ENCODE assay signal across 21 cellular contexts in genomic region chr20:33488201-33488600, GRCh38. TPM values are rescaled to one million over a fixed set of nuclear protein-coding genes. Genes with fewer than 3 reads are reported as not detected.
DNase-seq lines count a peak whose midpoint lies in the region; ATAC-seq and TF ChIP-seq lines count a peak whose summit lies in the region.
"Had no signal": no experiment of that assay in that cellular context is flagged by ENCODE, and none has a peak within 500 bp of the region (broad histone marks: within the 10 kb centered on the region; RNA-seq: fewer than 3 reads in every experiment).

No MANE protein-coding gene starts in this region.

- H3K27ac Mint-ChIP-seq in CD4-positive, alpha-beta T cell: peak overlapping the region; percentile 17
- H3K27ac Mint-ChIP-seq in activated CD8-positive, alpha-beta T cell treated with anti-CD3 and anti-CD28 coated beads, Interleukin-2, amount 10 ng/mL, durations not matched to agents 7 days and 5 days: peak overlapping the region; percentile 63
- H3K27ac Mint-ChIP-seq in neural crest cell (ENCODE audit: unreplicated experiment) (no peak overlapping the region), T-helper 17 cell (no peak overlapping the region)
- H3K27ac Mint-ChIP-seq in activated T-helper 17 cell treated with anti-CD3 and anti-CD28 coated beads, Interleukin-2, amount 50 U/mL, for 72 hours: no peak overlapping the region
- H3K27ac Mint-ChIP-seq: HFFc6 had no signal

- H3K27me3 Mint-ChIP-seq in CD4-positive, alpha-beta T cell: no peaks in the 10 kb centered on the region
- H3K27me3 Mint-ChIP-seq in activated CD8-positive, alpha-beta T cell treated with anti-CD3 and anti-CD28 coated beads, Interleukin-2, amount 10 ng/mL, durations not matched to agents 7 days and 5 days (ENCODE audit: low read depth): no peaks in the 10 kb centered on the region
- H3K27me3 Mint-ChIP-seq in neural crest cell (ENCODE audit: low read depth): no peaks in the 10 kb centered on the region
- H3K27me3 Mint-ChIP-seq in T-helper 17 cell: no peaks in the 10 kb centered on the region
- no peaks in the 10 kb centered on the region for H3K27me3 Mint-ChIP-seq in activated T-helper 17 cell treated with anti-CD3 and anti-CD28 coated beads, Interleukin-2, amount 50 U/mL, for 72 hours
- H3K27me3 Mint-ChIP-seq: IgD-negative memory B cell had no signal

- H3K36me3 Mint-ChIP-seq in CD4-positive, alpha-beta T cell (ENCODE audit: low read depth): peaks cover 4% of the 10 kb centered on the region
- H3K36me3 Mint-ChIP-seq in activated CD8-positive, alpha-beta T cell treated with anti-CD3 and anti-CD28 coated beads, Interleukin-2, amount 10 ng/mL, durations not matched to agents 7 days and 5 days (ENCODE audit: low read depth): no peaks in the 10 kb centered on the region
- H3K36me3 Mint-ChIP-seq in neural crest cell (ENCODE audit: low read depth): no peaks in the 10 kb centered on the region
- H3K36me3 Mint-ChIP-seq in T-helper 17 cell (ENCODE audit: low read depth): no peaks in the 10 kb centered on the region
- peaks cover 2% of the 10 kb centered on the region for H3K36me3 Mint-ChIP-seq in activated T-helper 17 cell treated with anti-CD3 and anti-CD28 coated beads, Interleukin-2, amount 50 U/mL, for 72 hours (ENCODE audit: low read depth)
- H3K36me3 Mint-ChIP-seq: IgD-negative memory B cell had no signal

- CTCF ChIA-PET in CD4-positive, alpha-beta T cell (lab: Charles Lee): interaction anchor here (1.2 kb wide), 1 partner anchor 179 kb away, joined by 3 read pairs; no protein-coding TSS in a partner anchor
- CTCF ChIA-PET in activated CD8-positive, alpha-beta T cell treated with anti-CD3 and anti-CD28 coated beads, Interleukin-2, amount 10 ng/mL, durations not matched to agents 7 days and 5 days (lab: Charles Lee): interaction anchor here (1.4 kb wide), 1 partner anchor 180 kb away, joined by 5 read pairs; no protein-coding TSS in a partner anchor

- no peaks in the 10 kb centered on the region for H3K9me3 Mint-ChIP-seq in CD4-positive, alpha-beta T cell
- H3K9me3 Mint-ChIP-seq in activated CD8-positive, alpha-beta T cell treated with anti-CD3 and anti-CD28 coated beads, Interleukin-2, amount 10 ng/mL, durations not matched to agents 7 days and 5 days (ENCODE audit: insufficient read depth): no peaks in the 10 kb centered on the region
- H3K9me3 Mint-ChIP-seq in neural crest cell: no peaks in the 10 kb centered on the region
- no peaks in the 10 kb centered on the region for H3K9me3 Mint-ChIP-seq in activated T-helper 17 cell treated with anti-CD3 and anti-CD28 coated beads, Interleukin-2, amount 50 U/mL, for 72 hours
- H3K9me3 Mint-ChIP-seq: HFFc6, IgD-negative memory B cell had no signal

- H3K9me3 ChIP-seq in CD4-positive, alpha-beta T cell (ENCODE audit: control insufficient read depth, low read length): no peaks in the 10 kb centered on the region
- no peaks in the 10 kb centered on the region for H3K9me3 ChIP-seq in T-helper 17 cell (ENCODE audit: control insufficient read depth, low read length, poor library complexity, severe bottlenecking)
- H3K9me3 ChIP-seq: thoracic aorta had no signal

- peaks cover 27% of the 10 kb centered on the region for H3K4me1 Mint-ChIP-seq in CD4-positive, alpha-beta T cell (ENCODE audit: low read depth)
- H3K4me1 Mint-ChIP-seq in activated CD8-positive, alpha-beta T cell treated with anti-CD3 and anti-CD28 coated beads, Interleukin-2, amount 10 ng/mL, durations not matched to agents 7 days and 5 days (ENCODE audit: low read depth): peaks cover 12% of the 10 kb centered on the region
- H3K4me1 Mint-ChIP-seq in neural crest cell (peaks cover 9% of the 10 kb centered on the region), T-helper 17 cell (peaks cover 5% of the 10 kb centered on the region)
- no peaks in the 10 kb centered on the region for H3K4me1 Mint-ChIP-seq in activated T-helper 17 cell treated with anti-CD3 and anti-CD28 coated beads, Interleukin-2, amount 50 U/mL, for 72 hours

- H3K4me3 Mint-ChIP-seq in CD4-positive, alpha-beta T cell: peak overlapping the region; percentile 7
- no peak overlapping the region for H3K4me3 Mint-ChIP-seq in activated CD8-positive, alpha-beta T cell treated with anti-CD3 and anti-CD28 coated beads, Interleukin-2, amount 10 ng/mL, durations not matched to agents 7 days and 5 days
- peak overlapping the region; percentile 76 for H3K4me3 Mint-ChIP-seq in neural crest cell
- H3K4me3 Mint-ChIP-seq in T-helper 17 cell: no peak overlapping the region
- no peak overlapping the region for H3K4me3 Mint-ChIP-seq in activated T-helper 17 cell treated with anti-CD3 and anti-CD28 coated beads, Interleukin-2, amount 50 U/mL, for 72 hours
- H3K4me3 Mint-ChIP-seq: HFFc6 had no signal

- intact Hi-C loops in CD4-positive, alpha-beta T cell (cut with DNase I, micrococcal nuclease): loop anchor here in 1 of 2 experiments (5.0 to 10.0 kb wide), 3 partner anchors 237 to 817 kb away; partner anchors contain the start of genes AHCY, PXMP4 and RALY

- TF ChIP-seq CTCF in 22Rv1 (IDR thresholded peaks at IDR 0.05) (no peak), neural crest cell (conservative IDR thresholded peaks at IDR 0.05) (no peak)
- TF ChIP-seq CTCF in CD4-positive, alpha-beta T cell (IDR thresholded peaks at IDR 0.05): no peak

- POLR2A ChIA-PET in CD4-positive, alpha-beta T cell (lab: Charles Lee): interaction anchor here (2.5 to 2.8 kb wide), 3 partner anchors 67 to 180 kb away, joined by 28 to 41 read pairs (median 29); partner anchors contain the start of gene ACTL10
- POLR2A ChIA-PET in activated CD8-positive, alpha-beta T cell treated with anti-CD3 and anti-CD28 coated beads, Interleukin-2, amount 10 ng/mL, durations not matched to agents 7 days and 5 days (lab: Charles Lee): interaction anchor here (1.7 kb wide), 1 partner anchor 174 kb away, joined by 4 read pairs; the partner anchor contains the start of gene C20orf144

- 0 out of 2 replicates have a peak overlapping the region, but pooled peaks have one; percentile 82 for H3K27ac ChIP-seq in 22Rv1
- H3K27ac ChIP-seq in CD4-positive, alpha-beta T cell (ENCODE audit: low read depth, low read length): no peak overlapping the region
- H3K27ac ChIP-seq: cardiac muscle cell, GM23248 had no signal

- no peak for DNase-seq in CD4-positive, alpha-beta T cell
- DNase-seq in activated CD8-positive, alpha-beta T cell treated with anti-CD3 and anti-CD28 coated beads, Interleukin-2, amount 10 ng/mL, durations not matched to agents 7 days and 5 days: no peak
- DNase-seq in neural crest cell (ENCODE audit: low read depth, low spot score) (no peak), T-helper 17 cell (no peak), kidney glomerular epithelial cell (lab: John Stamatoyannopoulos, UW) (no peak)
- DNase-seq: activated T-cell treated with anti-CD3 and anti-CD28 coated beads for 4 hours; anterior cingulate cortex; dermis blood vessel endothelial cell; DMS79 treated with DMSO at 0.1 percent for 48 hours; GM23248; HFFc6; NCI-H1092 treated with DMSO at 0.1 percent for 48 hours; NCI-H2029; NCI-H69; retina; stimulated activated naive CD8-positive, alpha-beta T cell treated with anti-CD3 and anti-CD28 coated beads, Interleukin-15, Interleukin-2, amounts not matched to agents 100 U/mL and 50 U/mL, for 24 hours had no signal

- no peak for ATAC-seq in CD4-positive, alpha-beta T cell (ENCODE audit: poor library complexity)
- no peak for ATAC-seq in activated CD8-positive, alpha-beta T cell treated with anti-CD3 and anti-CD28 coated beads, Interleukin-2, amount 10 ng/mL, durations not matched to agents 7 days and 5 days
- ATAC-seq in T-helper 17 cell: no peak
- no peak for ATAC-seq in activated T-helper 17 cell treated with anti-CD3 and anti-CD28 coated beads, Interleukin-2, amount 50 U/mL, for 72 hours (replicated peaks)
- ATAC-seq: stimulated activated naive CD8-positive, alpha-beta T cell treated with anti-CD3 and anti-CD28 coated beads, Interleukin-15, Interleukin-2, amounts not matched to agents 100 U/mL and 50 U/mL, for 24 hours had no signal

- H3K27me3 ChIP-seq in CD4-positive, alpha-beta T cell (ENCODE audit: control insufficient read depth, insufficient read depth, low read length): no peaks in the 10 kb centered on the region
- H3K27me3 ChIP-seq: cardiac muscle cell had no signal

RNA-seq across cellular contexts. Expression of gene CBFA2T2, which starts 1.7 kb away (rescaled TPM):
- 10 to 100 TPM; 17.9 to 18.6 TPM for total RNA-seq in CD4-positive, alpha-beta T cell
- total RNA-seq in activated CD8-positive, alpha-beta T cell treated with anti-CD3 and anti-CD28 coated beads, Interleukin-2, amount 10 ng/mL, durations not matched to agents 7 days and 5 days: 10 to 100 TPM; 14.4 to 14.8 TPM
- total RNA-seq in neural crest cell: 36.5 and 37.9 TPM in 2 replicates
- 10 to 100 TPM; 26.6 to 29.5 TPM for total RNA-seq in T-helper 17 cell
- total RNA-seq in activated T-helper 17 cell treated with anti-CD3 and anti-CD28 coated beads, Interleukin-2, amount 50 U/mL, for 72 hours: 10 to 100 TPM; 14.5 to 25.6 TPM

RNA-seq across cellular contexts. Expression of gene SNTA1, which starts 44.6 kb away (rescaled TPM):
- total RNA-seq in CD4-positive, alpha-beta T cell: 1 to 10 TPM; 5.0 to 5.2 TPM
- total RNA-seq in activated CD8-positive, alpha-beta T cell treated with anti-CD3 and anti-CD28 coated beads, Interleukin-2, amount 10 ng/mL, durations not matched to agents 7 days and 5 days: 10 to 100 TPM; 13.1 to 13.4 TPM
- total RNA-seq in neural crest cell (9.4 and 10.3 TPM in 2 replicates), T-helper 17 cell (1 to 10 TPM; 5.6 to 6.6 TPM)
- 1 to 10 TPM; 5.5 to 6.5 TPM for total RNA-seq in activated T-helper 17 cell treated with anti-CD3 and anti-CD28 coated beads, Interleukin-2, amount 50 U/mL, for 72 hours

Comparison
In these comparisons a context has a peak if more than half of its experiments do, and no peak if none do; other contexts are left out.
1. H3K27ac Mint-ChIP-seq: peak in CD4-positive, alpha-beta T cell (single experiment) and activated CD8-positive, alpha-beta T cell treated with anti-CD3 and anti-CD28 coated beads, Interleukin-2, amount 10 ng/mL, durations not matched to agents 7 days and 5 days (single experiment); none in neural crest cell (single experiment), T-helper 17 cell (single experiment) and activated T-helper 17 cell treated with anti-CD3 and anti-CD28 coated beads, Interleukin-2, amount 50 U/mL, for 72 hours (single experiment).
2. H3K4me3 Mint-ChIP-seq: peak in CD4-positive, alpha-beta T cell (single experiment) and neural crest cell (single experiment); none in activated CD8-positive, alpha-beta T cell treated with anti-CD3 and anti-CD28 coated beads, Interleukin-2, amount 10 ng/mL, durations not matched to agents 7 days and 5 days (single experiment), T-helper 17 cell (single experiment) and activated T-helper 17 cell treated with anti-CD3 and anti-CD28 coated beads, Interleukin-2, amount 50 U/mL, for 72 hours (single experiment).